10 cellular contexts compared by ENCODE assay signal in genomic region chr5:172798422-172799215, GRCh38. TPM values are rescaled to one million over a fixed set of nuclear protein-coding genes. Genes with fewer than 3 reads are reported as not detected.
DNase-seq lines count a peak whose midpoint lies in the region; ATAC-seq, FAIRE-seq and TF ChIP-seq lines count a peak whose summit lies in the region.
"Had no signal": no experiment of that assay in that cellular context is flagged by ENCODE, and none has a peak within 500 bp of the region (broad histone marks: within the 10 kb centered on the region; RNA-seq: fewer than 3 reads in every experiment).

No MANE protein-coding gene starts in this region.

- no peak for ATAC-seq in GM21526 (IDR thresholded peaks at IDR 0.05; ENCODE audit: low FRiP score, unreplicated experiment)

- no peak overlapping the region for H3K4me3 Mint-ChIP-seq in Caco-2 (ENCODE audit: unreplicated experiment)

- H3K27ac Mint-ChIP-seq in Caco-2 (ENCODE audit: unreplicated experiment) = no peak overlapping the region

- WGBS in esophagus squamous epithelium, 2 donors = 56 to 61% methylated on average over 12 to 14 of the region's 14 CpGs
- 78 to 83% methylated on average over 14 of the region's 14 CpGs for WGBS in sigmoid colon, 2 donors

- H3K27me3 Mint-ChIP-seq in Caco-2 (ENCODE audit: insufficient read depth, unreplicated experiment) = no peaks in the 10 kb centered on the region

- no peak for FAIRE-seq in RCC 7860 (lab: Jason Lieb, UNC)

- no peaks in the 10 kb centered on the region for H3K9me3 ChIP-seq in esophagus squamous epithelium
- H3K9me3 ChIP-seq in sigmoid colon = no peaks in the 10 kb centered on the region
- no peaks in the 10 kb centered on the region; the same call in 1 of the 2 replicates for H3K9me3 ChIP-seq in Caco-2

- peak in 1 of 4 donors; percentile 17 for TF ChIP-seq EP300 in sigmoid colon (IDR thresholded peaks at IDR 0.05)

- H3K4me3 ChIP-seq in esophagus squamous epithelium (no peak overlapping the region), sigmoid colon (no peak overlapping the region), Caco-2 (ENCODE audit: low read depth, low read length) (no peak overlapping the region)

- peaks cover 10 to 69% (median 63%) of the 10 kb centered on the region in 3 donors for H3K4me1 ChIP-seq in esophagus squamous epithelium
- H3K4me1 ChIP-seq in sigmoid colon = peaks cover 0 to 59% (median 24%) of the 10 kb centered on the region in 4 donors
- peaks cover 16% of the 10 kb centered on the region for H3K4me1 ChIP-seq in Caco-2

- TF ChIP-seq CTCF in esophagus squamous epithelium (IDR thresholded peaks at IDR 0.05) (no peak), sigmoid colon (IDR thresholded peaks at IDR 0.05) (no peak), Caco-2 (IDR thresholded peaks at IDR 0.05; ENCODE audit: insufficient read depth in 1 of 2, low read depth in 1 of 2, low read length in 1 of 2, severe bottlenecking in 1 of 2, unreplicated experiment in 1 of 2) (no peak)

- POLR2A ChIA-PET in Caco-2 (lab: Charles Lee) = interaction anchor here (1.3 kb wide), 1 partner anchor 27 kb away, joined by 5 read pairs; no protein-coding TSS in a partner anchor

- intact Hi-C loops in esophagus squamous epithelium (cut with DNase I) (no loop called here), sigmoid colon (cut with DNase I) (no loop called here), Caco-2 (cut with micrococcal nuclease; ENCODE audit: unreplicated experiment) (no loop called here)

- H3K36me3 ChIP-seq in esophagus squamous epithelium = no peaks in the 10 kb centered on the region
- H3K36me3 ChIP-seq in sigmoid colon = no peaks in the 10 kb centered on the region
- no peaks in the 10 kb centered on the region for H3K36me3 ChIP-seq in Caco-2 (ENCODE audit: control insufficient read depth, insufficient read depth, low read length)

- no peaks in the 10 kb centered on the region for H3K27me3 ChIP-seq in esophagus squamous epithelium
- H3K27me3 ChIP-seq in sigmoid colon = no peaks in the 10 kb centered on the region
- no peaks in the 10 kb centered on the region for H3K27me3 ChIP-seq in Caco-2 (replicated peaks; ENCODE audit: control insufficient read depth, insufficient read depth, low read length)

- DNase-seq in EL (peak; percentile 94), RCC 7860 (ENCODE audit: low spot score) (peak; percentile 75), esophagus squamous epithelium (lab: John Stamatoyannopoulos, UW) (no peak), sigmoid colon (peak; percentile 84), NCI-H1092 (lab: John Stamatoyannopoulos, UW) (no peak), HK-2 (ENCODE audit: unreplicated experiment) (no peak), Caco-2 (no peak)
- DNase-seq: activated naive CD4-positive, alpha-beta T cell treated with anti-CD3 and anti-CD28 coated beads, Interleukin-2, amount 50 U/mL, for 16 hours; NCI-H345 had no signal

- CTCF ChIA-PET in Caco-2 (lab: Charles Lee) = no interaction called here

- TF ChIP-seq POLR2A in esophagus squamous epithelium (IDR thresholded peaks at IDR 0.05) = no peak
- no peak for TF ChIP-seq POLR2A in sigmoid colon (IDR thresholded peaks at IDR 0.05)

- BruUV-seq in Caco-2 (replicated peaks; lab: Mats Ljungman, UMichigan) = no TSS peak

- H3K27ac ChIP-seq in esophagus squamous epithelium = peak overlapping the region; percentile 69 to 89 (median 78)
- peak overlapping the region; percentile 71 to 87 (median 76) for H3K27ac ChIP-seq in sigmoid colon

- no peaks in the 10 kb centered on the region for H3K4me1 Mint-ChIP-seq in Caco-2 (ENCODE audit: low read depth, unreplicated experiment)

- H3K9me3 Mint-ChIP-seq in Caco-2 (ENCODE audit: unreplicated experiment) = no peaks in the 10 kb centered on the region

- H3K36me3 Mint-ChIP-seq in Caco-2 (ENCODE audit: insufficient read depth, unreplicated experiment) = no peaks in the 10 kb centered on the region

RNA-seq across cellular contexts. Expression of gene DUSP1, which starts 27.6 kb away (rescaled TPM):
- total RNA-seq in esophagus squamous epithelium (100 to 1,000 TPM; 222 to 415 (median 252) TPM), sigmoid colon (1,000 to 10,000 TPM in 1 of 4 donors, 100 to 1,000 TPM in 3; 449 to 1,033 (median 779) TPM), Caco-2 (2022) (28.3 and 29.2 TPM in 2 replicates)
- polyA plus RNA-seq in sigmoid colon = 100 to 1,000 TPM in 2 of 3 donors, 10 to 100 TPM in 1; 99.9 to 253 (median 136) TPM

RNA-seq across cellular contexts. Expression of gene ERGIC1, which starts 35.4 kb away (rescaled TPM):
- total RNA-seq in esophagus squamous epithelium = 10 to 100 TPM; 50.9 to 83.0 (median 65.5) TPM
- total RNA-seq in sigmoid colon = 100 to 1,000 TPM in 1 of 4 donors, 10 to 100 TPM in 3; 80.6 to 117 (median 95.7) TPM
- polyA plus RNA-seq in sigmoid colon = 100 to 1,000 TPM; 125 to 160 (median 132) TPM
- 152 and 161 TPM in 2 replicates for total RNA-seq in Caco-2 (2022)

Comparison
In these comparisons a context has a peak if more than half of its experiments do, and no peak if none do; other contexts are left out.
1. DNase-seq: peak in EL (single experiment), RCC 7860 (single experiment) and sigmoid colon (single experiment); none in esophagus squamous epithelium (single experiment), NCI-H1092 (single experiment), HK-2 (single experiment) and Caco-2 (0 of 2).